In genomic region chr20:60137657-60138245, GRCh38 we compare ENCODE assay signal across 8 cellular contexts.
DNase-seq lines count a peak whose midpoint lies in the region; ATAC-seq and TF ChIP-seq lines count a peak whose summit lies in the region.
"Had no signal": no experiment of that assay in that cellular context is flagged by ENCODE, and none has a peak within 500 bp of the region (broad histone marks: within the 10 kb centered on the region; RNA-seq: fewer than 3 reads in every experiment).

No MANE protein-coding gene starts in this region.

- peaks cover 5% of the 10 kb centered on the region for H3K4me1 Mint-ChIP-seq in endodermal cell

- H3K9me3 ChIP-seq in SU-DHL-6 (ENCODE audit: insufficient read depth, low read length) (no peaks in the 10 kb centered on the region), endodermal cell (ENCODE audit: control insufficient read depth, low read length) (peaks cover 4% of the 10 kb centered on the region), ovary (no peaks in the 10 kb centered on the region)

- no peak for TF ChIP-seq POLR2A in ovary (IDR thresholded peaks at IDR 0.05)

- H3K9me2 ChIP-seq in SU-DHL-6 (replicated peaks; ENCODE audit: insufficient read depth, low read length) = no peaks in the 10 kb centered on the region

- 93 to 100% methylated on average over 1 to 2 of the region's 3 CpGs for WGBS in endodermal cell (ENCODE audit: insufficient coverage in 1 of 2, insufficient read length in 1 of 2), 2 experiments
- WGBS in ovary, 3 donors = 54 to 62% (median 58%) methylated on average over 3 of the region's 3 CpGs

- H3K4me3 Mint-ChIP-seq in endodermal cell = no peak overlapping the region

- TF ChIP-seq EP300 in ovary (IDR thresholded peaks at IDR 0.05) = no peak

- H3K4me3 ChIP-seq in GM12864 (ENCODE audit: low read depth, low read length) (peak overlapping the region; percentile 59), SU-DHL-6 (ENCODE audit: insufficient read depth, low read length, poor library complexity, severe bottlenecking) (no peak overlapping the region), endodermal cell (ENCODE audit: low read length) (no peak overlapping the region), ovary (peak overlapping the region; percentile 18)

- intact Hi-C loops in ovary (cut with DNase I) = no loop called here

- H3K27ac ChIP-seq in SU-DHL-6 (ENCODE audit: low read depth, low read length) (no peak overlapping the region), endodermal cell (ENCODE audit: low read depth, low read length) (no peak overlapping the region), ovary (no peak overlapping the region)

- no peak overlapping the region for H3K4me2 ChIP-seq in SU-DHL-6 (ENCODE audit: low read depth, low read length, poor library complexity, severe bottlenecking)

- ATAC-seq in HG03442 (IDR thresholded peaks at IDR 0.05; ENCODE audit: unreplicated experiment) (no peak), GM18520 (IDR thresholded peaks at IDR 0.05; ENCODE audit: unreplicated experiment) (no peak)

- no peak overlapping the region for H2AFZ ChIP-seq in SU-DHL-6 (ENCODE audit: low read depth, low read length, severe bottlenecking)

- DNase-seq in GM12864 (ENCODE audit: low read depth) = peak; percentile 30
- peak; percentile 18 for DNase-seq in HuH-7 (ENCODE audit: low spot score)
- DNase-seq in endodermal cell = peak; percentile 82
- DNase-seq in ovary = no peak

- H3F3A ChIP-seq in SU-DHL-6 (ENCODE audit: insufficient read depth) = no peaks in the 10 kb centered on the region

- H3K4me1 ChIP-seq in endodermal cell (ENCODE audit: control insufficient read depth, insufficient read depth, low read length) (no peaks in the 10 kb centered on the region), ovary (ENCODE audit: insufficient read depth) (peaks cover 4% of the 10 kb centered on the region)

- no peak overlapping the region for H3K27ac Mint-ChIP-seq in endodermal cell
- H3K27ac Mint-ChIP-seq: stimulated activated naive CD8-positive, alpha-beta T cell treated with anti-CD3 and anti-CD28 coated beads, Interleukin-15, Interleukin-2, amounts not matched to agents 100 ng/mL and 50 ng/mL, for 24 hours had no signal

- no peaks in the 10 kb centered on the region for H4K20me1 ChIP-seq in SU-DHL-6 (ENCODE audit: low read depth, low read length)

- H3K79me2 ChIP-seq in SU-DHL-6 (ENCODE audit: insufficient read depth, low read length) = no peaks in the 10 kb centered on the region

- no peak overlapping the region for H3K9ac ChIP-seq in SU-DHL-6 (ENCODE audit: low read length)
- H3K9ac ChIP-seq in endodermal cell (ENCODE audit: extremely low read depth, low read length, poor library complexity, severe bottlenecking) = no peak overlapping the region

- no peaks in the 10 kb centered on the region for H3K36me3 ChIP-seq in SU-DHL-6 (ENCODE audit: low read length)
- no peaks in the 10 kb centered on the region for H3K36me3 ChIP-seq in endodermal cell (ENCODE audit: control insufficient read depth, insufficient read depth, low read length)
- H3K36me3 ChIP-seq in ovary = no peaks in the 10 kb centered on the region

- H3K27me3 ChIP-seq in SU-DHL-6 (ENCODE audit: low read length) (no peaks in the 10 kb centered on the region), endodermal cell (ENCODE audit: control insufficient read depth, insufficient read depth, low read length, poor library complexity, severe bottlenecking) (no peaks in the 10 kb centered on the region), ovary (no peaks in the 10 kb centered on the region)

- H3K9me3 Mint-ChIP-seq in endodermal cell = no peaks in the 10 kb centered on the region
- H3K9me3 Mint-ChIP-seq: stimulated activated naive CD8-positive, alpha-beta T cell treated with anti-CD3 and anti-CD28 coated beads, Interleukin-15, Interleukin-2, amounts not matched to agents 100 ng/mL and 50 ng/mL, for 24 hours had no signal

- H3K27me3 Mint-ChIP-seq in endodermal cell (ENCODE audit: insufficient read depth) = peaks cover 1% of the 10 kb centered on the region
- H3K27me3 Mint-ChIP-seq: stimulated activated naive CD8-positive, alpha-beta T cell treated with anti-CD3 and anti-CD28 coated beads, Interleukin-15, Interleukin-2, amounts not matched to agents 100 ng/mL and 50 ng/mL, for 24 hours had no signal

- peak; percentile 67 for TF ChIP-seq CTCF in GM12864 (IDR thresholded peaks at IDR 0.05; ENCODE audit: low read depth, low read length, missing control alignments)
- TF ChIP-seq CTCF in SU-DHL-6 (IDR thresholded peaks at IDR 0.05; ENCODE audit: insufficient read depth, low read length, poor library complexity, severe bottlenecking) = peak; percentile 47
- TF ChIP-seq CTCF in endodermal cell (conservative IDR thresholded peaks at IDR 0.05) = peak; percentile 81
- TF ChIP-seq CTCF in ovary (IDR thresholded peaks at IDR 0.05) = no peak

- H3K36me3 Mint-ChIP-seq in endodermal cell (ENCODE audit: low read depth) = no peaks in the 10 kb centered on the region

Comparison
In these comparisons a context has a peak if more than half of its experiments do, and no peak if none do; other contexts are left out.
1. DNase-seq: peak in GM12864 (single experiment), HuH-7 (single experiment) and endodermal cell (single experiment); none in ovary (0 of 5).
2. H3K4me3 ChIP-seq: peak in GM12864 (single experiment) and ovary (single experiment); none in SU-DHL-6 (single experiment) and endodermal cell (single experiment).
3. CTCF ChIP-seq: peak in GM12864 (single experiment), SU-DHL-6 (single experiment) and endodermal cell (single experiment); none in ovary (0 of 3).